In the genomic region with DNA sequence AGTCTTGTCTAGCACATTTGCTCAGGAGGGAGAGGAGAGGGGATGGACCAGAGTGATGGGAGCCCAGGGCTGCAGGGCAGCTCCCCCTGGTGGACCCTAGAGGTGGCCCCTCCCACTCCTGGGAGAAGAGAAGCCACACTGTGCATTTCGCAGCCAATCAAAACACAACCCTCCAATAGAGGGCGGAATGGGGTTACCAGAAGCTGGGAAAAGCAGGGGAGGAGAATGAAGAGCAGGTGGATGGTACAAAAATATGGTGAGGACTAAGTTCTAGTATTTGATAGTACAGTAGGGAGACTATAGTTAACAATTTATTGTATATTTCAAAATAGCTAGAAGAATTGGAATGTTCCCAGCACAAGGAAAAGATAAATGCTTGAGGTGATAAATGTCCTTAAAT, we compare ENCODE assay signal across 2 cellular contexts.
TF ChIP-seq lines count a peak whose summit lies in the region.

No MANE protein-coding gene starts in this region.

TF ChIP-seq in WTC11, 78 proteins besides CTCF, POLR2A, EP300 and RAD21:
- TF ChIP-seq, protein P1, sequence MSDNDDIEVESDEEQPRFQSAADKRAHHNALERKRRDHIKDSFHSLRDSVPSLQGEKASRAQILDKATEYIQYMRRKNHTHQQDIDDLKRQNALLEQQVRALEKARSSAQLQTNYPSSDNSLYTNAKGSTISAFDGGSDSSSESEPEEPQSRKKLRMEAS (CRISPR knock-in tag; IDR thresholded peaks at IDR 0.05), result 0 out of 2 replicates have a peak, but pooled peaks have one; percentile 22
- TF ChIP-seq FOXJ3 (CRISPR knock-in tag; IDR thresholded peaks at IDR 0.05; ENCODE audit: borderline replicate concordance) (no peak), USF1 (CRISPR knock-in tag; IDR thresholded peaks at IDR 0.05) (no peak), PRDM15 (CRISPR knock-in tag; IDR thresholded peaks at IDR 0.05) (peak; percentile 59; the same call in 1 of the 2 replicates), SP1 (CRISPR knock-in tag; conservative IDR thresholded peaks at IDR 0.05) (peak; percentile 85)

TF ChIP-seq in HepG2, 621 proteins besides CTCF, POLR2A, EP300 and RAD21 (continues in another document):
- no peak for TF ChIP-seq STAT5B (CRISPR knock-in tag; IDR thresholded peaks at IDR 0.05)
- TF ChIP-seq ARID3A (IDR thresholded peaks at IDR 0.05; ENCODE audit: low read depth, low read length), result 0 out of 2 replicates have a peak, but pooled peaks have one; percentile 34
- TF ChIP-seq SALL1 (CRISPR knock-in tag; IDR thresholded peaks at IDR 0.05), result peak; percentile 30; the same call in 1 of the 2 replicates
- no peak for TF ChIP-seq ZNF879 (CRISPR knock-in tag; IDR thresholded peaks at IDR 0.05)
- TF ChIP-seq FOXJ3 (CRISPR knock-in tag; IDR thresholded peaks at IDR 0.05; ENCODE audit: borderline replicate concordance), result peak; percentile 36; the same call in 1 of the 2 replicates
- TF ChIP-seq NFYB (CRISPR knock-in tag; IDR thresholded peaks at IDR 0.05), result peak; percentile 58
- TF ChIP-seq, protein P2, sequence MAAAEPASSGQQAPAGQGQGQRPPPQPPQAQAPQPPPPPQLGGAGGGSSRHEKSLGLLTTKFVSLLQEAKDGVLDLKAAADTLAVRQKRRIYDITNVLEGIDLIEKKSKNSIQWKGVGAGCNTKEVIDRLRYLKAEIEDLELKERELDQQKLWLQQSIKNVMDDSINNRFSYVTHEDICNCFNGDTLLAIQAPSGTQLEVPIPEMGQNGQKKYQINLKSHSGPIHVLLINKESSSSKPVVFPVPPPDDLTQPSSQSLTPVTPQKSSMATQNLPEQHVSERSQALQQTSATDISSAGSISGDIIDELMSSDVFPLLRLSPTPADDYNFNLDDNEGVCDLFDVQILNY (CRISPR knock-in tag; conservative IDR thresholded peaks at IDR 0.05), result no peak
- TF ChIP-seq, protein P3, sequence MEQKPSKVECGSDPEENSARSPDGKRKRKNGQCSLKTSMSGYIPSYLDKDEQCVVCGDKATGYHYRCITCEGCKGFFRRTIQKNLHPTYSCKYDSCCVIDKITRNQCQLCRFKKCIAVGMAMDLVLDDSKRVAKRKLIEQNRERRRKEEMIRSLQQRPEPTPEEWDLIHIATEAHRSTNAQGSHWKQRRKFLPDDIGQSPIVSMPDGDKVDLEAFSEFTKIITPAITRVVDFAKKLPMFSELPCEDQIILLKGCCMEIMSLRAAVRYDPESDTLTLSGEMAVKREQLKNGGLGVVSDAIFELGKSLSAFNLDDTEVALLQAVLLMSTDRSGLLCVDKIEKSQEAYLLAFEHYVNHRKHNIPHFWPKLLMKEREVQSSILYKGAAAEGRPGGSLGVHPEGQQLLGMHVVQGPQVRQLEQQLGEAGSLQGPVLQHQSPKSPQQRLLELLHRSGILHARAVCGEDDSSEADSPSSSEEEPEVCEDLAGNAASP (CRISPR knock-in tag; IDR thresholded peaks at IDR 0.05; ENCODE audit: borderline replicate concordance), result 0 out of 2 replicates have a peak, but pooled peaks have one; percentile 17
- TF ChIP-seq RARG (CRISPR knock-in tag; IDR thresholded peaks at IDR 0.05; ENCODE audit: low read depth), result no peak
- TF ChIP-seq TSC22D2 (CRISPR knock-in tag; IDR thresholded peaks at IDR 0.05; ENCODE audit: borderline replicate concordance), result no peak
- TF ChIP-seq CCDC6 (CRISPR knock-in tag; IDR thresholded peaks at IDR 0.05), result no peak
- no peak for TF ChIP-seq BORCS8-MEF2B (CRISPR knock-in tag; IDR thresholded peaks at IDR 0.05)
- TF ChIP-seq ZNF260 (CRISPR knock-in tag; IDR thresholded peaks at IDR 0.05; ENCODE audit: borderline replicate concordance, low read depth), result no peak
- peak; percentile 75 for TF ChIP-seq STAG1 (CRISPR knock-in tag; IDR thresholded peaks at IDR 0.05)
- peak; percentile 75 for TF ChIP-seq CCAR2 (optimal IDR thresholded peaks at IDR 0.05; ENCODE audit: low read depth, low read length)
- no peak for TF ChIP-seq ZNF788 (CRISPR knock-in tag; IDR thresholded peaks at IDR 0.05; ENCODE audit: borderline replicate concordance)
- no peak for TF ChIP-seq REST (IDR thresholded peaks at IDR 0.05; ENCODE audit: borderline replicate concordance in 1 of 2, low read depth in 1 of 2, low read length in 2 of 2)
- no peak for TF ChIP-seq ZBTB40 (IDR thresholded peaks at IDR 0.05)
- TF ChIP-seq ZBTB40 (CRISPR knock-in tag; IDR thresholded peaks at IDR 0.05), result peak; percentile 25; the same call in 1 of the 2 replicates
- no peak for TF ChIP-seq MATR3 (CRISPR knock-in tag; IDR thresholded peaks at IDR 0.05)
- TF ChIP-seq NR2F6 (IDR thresholded peaks at IDR 0.05), result no peak
- 0 out of 2 replicates have a peak, but pooled peaks have one; percentile 19 for TF ChIP-seq NR2F6 (CRISPR knock-in tag; IDR thresholded peaks at IDR 0.05)
- no peak for TF ChIP-seq ZNF34 (CRISPR knock-in tag; IDR thresholded peaks at IDR 0.05; ENCODE audit: borderline replicate concordance)
- TF ChIP-seq, protein P4, sequence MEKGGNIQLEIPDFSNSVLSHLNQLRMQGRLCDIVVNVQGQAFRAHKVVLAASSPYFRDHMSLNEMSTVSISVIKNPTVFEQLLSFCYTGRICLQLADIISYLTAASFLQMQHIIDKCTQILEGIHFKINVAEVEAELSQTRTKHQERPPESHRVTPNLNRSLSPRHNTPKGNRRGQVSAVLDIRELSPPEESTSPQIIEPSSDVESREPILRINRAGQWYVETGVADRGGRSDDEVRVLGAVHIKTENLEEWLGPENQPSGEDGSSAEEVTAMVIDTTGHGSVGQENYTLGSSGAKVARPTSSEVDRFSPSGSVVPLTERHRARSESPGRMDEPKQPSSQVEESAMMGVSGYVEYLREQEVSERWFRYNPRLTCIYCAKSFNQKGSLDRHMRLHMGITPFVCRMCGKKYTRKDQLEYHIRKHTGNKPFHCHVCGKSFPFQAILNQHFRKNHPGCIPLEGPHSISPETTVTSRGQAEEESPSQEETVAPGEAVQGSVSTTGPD (CRISPR knock-in tag; IDR thresholded peaks at IDR 0.05), result no peak
- peak; percentile 98 for TF ChIP-seq ZNF274 (CRISPR knock-in tag; IDR thresholded peaks at IDR 0.05)
- no peak for TF ChIP-seq TEAD2 (CRISPR knock-in tag; IDR thresholded peaks at IDR 0.05)
- no peak for TF ChIP-seq ZKSCAN5 (CRISPR knock-in tag; IDR thresholded peaks at IDR 0.05)
- peak; percentile 37 for TF ChIP-seq ZNF687 (CRISPR knock-in tag; IDR thresholded peaks at IDR 0.05)
